27 cellular contexts compared by ENCODE assay signal in genomic region chr2:190664240-190664639, GRCh38. TPM values are rescaled to one million over a fixed set of nuclear protein-coding genes. Genes with fewer than 3 reads are reported as not detected.
DNase-seq lines count a peak whose midpoint lies in the region; ATAC-seq and TF ChIP-seq lines count a peak whose summit lies in the region.
"Had no signal": no experiment of that assay in that cellular context is flagged by ENCODE, and none has a peak within 500 bp of the region (broad histone marks: within the 10 kb centered on the region; RNA-seq: fewer than 3 reads in every experiment).

No MANE protein-coding gene starts in this region.

- BruUV-seq in mammary epithelial cell (replicated peaks; lab: Mats Ljungman, UMichigan) = no TSS peak

- no peak overlapping the region for H2AFZ ChIP-seq in mammary epithelial cell (ENCODE audit: low read depth, low read length)

- H3K4me2 ChIP-seq in mammary epithelial cell (ENCODE audit: insufficient read depth, low read depth, low read length) = peak overlapping the region; percentile 49

- 45% methylated on average over 2 of the region's 2 CpGs for WGBS in mammary epithelial cell (ENCODE audit: low coverage, missing lambda C conversion rate)

- peaks cover 3% of the 10 kb centered on the region for H3K36me3 ChIP-seq in mammary epithelial cell (ENCODE audit: insufficient read depth, low read length)
- H3K36me3 ChIP-seq: prostate gland, thyroid gland had no signal

- TF ChIP-seq CTCF in mammary epithelial cell (conservative IDR thresholded peaks at IDR 0.05 in 1 of 2, IDR thresholded peaks at IDR 0.05 in 1 of 2; ENCODE audit: extremely low read depth in 1 of 2, insufficient read depth in 1 of 2, low read depth in 1 of 2, low read length in 2 of 2) (no peak), dorsolateral prefrontal cortex (IDR thresholded peaks at IDR 0.05 in 54 of 56, conservative IDR thresholded peaks at IDR 0.05 in 2 of 56; ENCODE audit: low read depth in 1 of 56, partially characterized antibody in 56 of 56) (no peak)

- DNase-seq in Daoy (ENCODE audit: low read depth) (peak; percentile 79), LHCN-M2 (ENCODE audit: low read depth) (peak; percentile 59), mammary epithelial cell (peak; percentile 48), myocyte (ENCODE audit: low read depth) (peak; percentile 16), dorsolateral prefrontal cortex (no peak), Right ventricle myocardium inferior (ENCODE audit: missing footprints) (no peak), mucosa of gallbladder (ENCODE audit: low spot score) (no peak), amniotic stem cell (lab: John Stamatoyannopoulos, UW) (no peak)
- DNase-seq: activated CD8-positive, alpha-beta memory T cell treated with anti-CD3 and anti-CD28 coated beads for 24 hours; activated T-cell treated with anti-CD3 and anti-CD28 coated beads, Interleukin-2, amount 50 U/mL, for 72 hours; erythroblast; GF-D8; GOT3; Karpas-422; left cardiac atrium; NCI-H1092 treated with DMSO at 0.1 percent for 48 hours; NCI-H2029; NCI-H446; NK-92 treated with Interleukin-12 subunit alpha and Interleukin-12 subunit beta, amount 100 ng/mL, for 24 hours; stimulated activated naive CD8-positive, alpha-beta T cell treated with anti-CD3 and anti-CD28 coated beads, Interleukin-15, Interleukin-2, amounts not matched to agents 100 U/mL and 50 U/mL, for 24 hours; T1000; thyroid gland had no signal

- CTCF ChIA-PET in mammary epithelial cell (lab: Charles Lee; ENCODE audit: low non-redundant PET) = no interaction called here

- no peak for ATAC-seq in Right ventricle myocardium inferior
- ATAC-seq: gastroesophageal sphincter; Panc1; stimulated activated naive CD8-positive, alpha-beta T cell treated with anti-CD3 and anti-CD28 coated beads, Interleukin-15, Interleukin-2, amounts not matched to agents 100 U/mL and 50 U/mL, for 24 hours had no signal

- H4K20me1 ChIP-seq in mammary epithelial cell (ENCODE audit: insufficient read depth, low read length) = no peaks in the 10 kb centered on the region

- peaks cover 85% of the 10 kb centered on the region for H3K79me2 ChIP-seq in mammary epithelial cell (ENCODE audit: insufficient read depth, low read length)

- H3K9me3 ChIP-seq in mammary epithelial cell (replicated peaks; ENCODE audit: insufficient read depth, low read length) = no peaks in the 10 kb centered on the region
- H3K9me3 ChIP-seq: gastroesophageal sphincter, prostate gland, thyroid gland had no signal

- H3K27ac ChIP-seq in mammary epithelial cell (ENCODE audit: insufficient read depth, low read depth, low read length) (peak overlapping the region; percentile 49), dorsolateral prefrontal cortex (no peak overlapping the region)
- H3K27ac ChIP-seq: prostate gland, skin epidermis, thyroid gland had no signal

- dilution Hi-C loops in mammary epithelial cell (cut with HindIII; ENCODE audit: low sequenced_read_pairs) = no loop called here

- H3K4me1 ChIP-seq in mammary epithelial cell (ENCODE audit: insufficient read depth, low read length) = peaks cover 23% of the 10 kb centered on the region
- H3K4me1 ChIP-seq: prostate gland had no signal

- no peaks in the 10 kb centered on the region for H3K27me3 ChIP-seq in mammary epithelial cell (ENCODE audit: insufficient read depth, low read length)
- no peaks in the 10 kb centered on the region for H3K27me3 ChIP-seq in dorsolateral prefrontal cortex
- H3K27me3 ChIP-seq: gastroesophageal sphincter, thyroid gland had no signal

- no peak overlapping the region for H3K4me3 ChIP-seq in mammary epithelial cell (replicated peaks in 1 of 3; ENCODE audit: insufficient read depth in 1 of 3, low read depth in 2 of 3, low read length in 3 of 3)
- H3K4me3 ChIP-seq in dorsolateral prefrontal cortex = no peak overlapping the region
- H3K4me3 ChIP-seq: gastroesophageal sphincter, GM12878, prostate gland, skin epidermis, thyroid gland had no signal

- in situ Hi-C loops in mammary epithelial cell (cut with MboI; ENCODE audit: low sequenced_read_pairs in 2 of 2) = no loop called here

- H3K9ac ChIP-seq in mammary epithelial cell (ENCODE audit: insufficient read depth, low read length) = no peak overlapping the region

- intact Hi-C loops in mammary epithelial cell (cut with micrococcal nuclease) = no loop called here
- intact Hi-C loops in dorsolateral prefrontal cortex (cut with DNase I) = no loop called here
- intact Hi-C loops in Right ventricle myocardium inferior (cut with DNase I) = no loop called here

RNA-seq across cellular contexts. Expression of gene NAB1, which starts 15.4 kb away (rescaled TPM):
- 47.6 and 51.0 TPM in 2 replicates for total RNA-seq in Daoy (2014; rRNA removed; shearing (Covaris generic))
- total RNA-seq in LHCN-M2 (2014; rRNA removed) (39.4 and 43.1 TPM in 2 replicates), mammary epithelial cell (10 to 100 TPM; 41.6 to 43.2 TPM), myocyte (35.2 and 43.7 TPM in 2 replicates), dorsolateral prefrontal cortex (100 to 1,000 TPM in 1 of 120 experiments, 10 to 100 TPM in 119; 42.6 to 115 (median 62.1) TPM), Right ventricle myocardium inferior (27.5 TPM), mucosa of gallbladder (29.9 TPM)
- 8.9 TPM for polyA plus RNA-seq in LHCN-M2 (2012)
- polyA plus RNA-seq in mammary epithelial cell = 16.0 TPM
- polyA minus RNA-seq in mammary epithelial cell = 87.3 TPM
- polyA plus RNA-seq in myocyte (2012) = 15.3 TPM

Comparison
In these comparisons a context has a peak if more than half of its experiments do, and no peak if none do; other contexts are left out.
1. DNase-seq: peak in Daoy (single experiment), LHCN-M2 (single experiment), mammary epithelial cell (single experiment) and myocyte (single experiment); none in dorsolateral prefrontal cortex (0 of 10), Right ventricle myocardium inferior (single experiment), mucosa of gallbladder (single experiment) and amniotic stem cell (single experiment).